Comparison of ENCODE assay signal across 26 cellular contexts in genomic region chr5:82330506-82330905, GRCh38. TPM values are rescaled to one million over a fixed set of nuclear protein-coding genes. Genes with fewer than 3 reads are reported as not detected.
DNase-seq lines count a peak whose midpoint lies in the region; ATAC-seq and TF ChIP-seq lines count a peak whose summit lies in the region.
"Had no signal": no experiment of that assay in that cellular context is flagged by ENCODE, and none has a peak within 500 bp of the region (broad histone marks: within the 10 kb centered on the region; RNA-seq: fewer than 3 reads in every experiment).

No MANE protein-coding gene starts in this region.

- in situ Hi-C loops in transverse colon (cut with MboI; ENCODE audit: low pct_ligation_motif_present in 1 of 4, low pct_unique_long_range_greater_than_20kb in 1 of 4, low sequenced_read_pairs in 3 of 4) = no loop called here

- DNase-seq in NCI-H446 treated with DMSO at 0.1 percent for 48 hours (lab: John Stamatoyannopoulos, UW) (peak; percentile 45), fibroblast of peridontal ligament (ENCODE audit: extremely low read depth) (peak; percentile 81), aorta (no peak), HK-2 (ENCODE audit: unreplicated experiment) (no peak), transverse colon (no peak)
- DNase-seq: C1 segment of cervical spinal cord; CD4-positive, alpha-beta memory T cell; COR-L47; DMS53; GDM1; GOT3; HCEC 1CT; MV-4-11; NCI-H1105; NCI-H1436 treated with DMSO at 0.1 percent for 48 hours; NCI-H187 treated with DMSO at 0.1 percent for 48 hours; NCI-H2171 treated with DMSO at 0.1 percent for 48 hours; NCI-H345; NCI-H524; PC-9 had no signal

- intact Hi-C loops in aorta (cut with DNase I) = no loop called here
- intact Hi-C loops in transverse colon (cut with DNase I; ENCODE audit: low total_unique reads) = no loop called here

- H3K4me3 ChIP-seq in aorta (ENCODE audit: low read length in 2 of 2) (no peak overlapping the region), transverse colon (no peak overlapping the region)
- H3K4me3 ChIP-seq: A549, GM12878, PC-9, SJSA1 had no signal

- no peaks in the 10 kb centered on the region for H3K36me3 ChIP-seq in aorta (ENCODE audit: control insufficient read depth in 1 of 2, insufficient read depth in 2 of 2, low read length in 1 of 2)
- no peaks in the 10 kb centered on the region for H3K36me3 ChIP-seq in transverse colon
- H3K36me3 ChIP-seq: SJSA1 had no signal

- TF ChIP-seq CTCF in brain (conservative IDR thresholded peaks at IDR 0.05) (no peak), transverse colon (IDR thresholded peaks at IDR 0.05) (no peak)

- 6% methylated on average over 1 of the region's 1 CpG for WGBS in aorta, 2 donors
- 78 to 79% methylated on average over 1 of the region's 1 CpG for WGBS in transverse colon (ENCODE audit: low coverage in 1 of 2), 2 donors

- peak overlapping the region; percentile 6 to 93 (median 41) for H3K27ac Mint-ChIP-seq in brain
- H3K27ac Mint-ChIP-seq: CD4-positive, alpha-beta memory T cell had no signal

- TF ChIP-seq POLR2A in transverse colon (IDR thresholded peaks at IDR 0.05) = no peak

- H3K27me3 Mint-ChIP-seq in brain = no peaks in the 10 kb centered on the region

- H3K4me1 ChIP-seq in aorta (ENCODE audit: control insufficient read depth in 1 of 2, insufficient read depth in 2 of 2, low read length in 2 of 2) = peaks cover 7 to 9% of the 10 kb centered on the region in 2 donors
- peaks cover 0 to 3% (median 0%) of the 10 kb centered on the region in 4 donors for H3K4me1 ChIP-seq in transverse colon
- H3K4me1 ChIP-seq: A549 had no signal

- peak overlapping the region in 1 of 5 experiments; percentile 15 for H3K4me3 Mint-ChIP-seq in brain
- H3K4me3 Mint-ChIP-seq: CD4-positive, alpha-beta memory T cell had no signal

- H3K9me3 Mint-ChIP-seq in brain = peaks cover 0 to 12% (median 3%) of the 10 kb centered on the region in 5 experiments

- H3K27ac ChIP-seq in aorta (ENCODE audit: low read depth in 1 of 2, low read length in 2 of 2) (peak overlapping the region; percentile 8 to 67), transverse colon (no peak overlapping the region)
- H3K27ac ChIP-seq: A549, PC-9, SJSA1 had no signal

- no peak for TF ChIP-seq EP300 in transverse colon (IDR thresholded peaks at IDR 0.05; ENCODE audit: low read depth)

- no peaks in the 10 kb centered on the region for H3K9me3 ChIP-seq in aorta (ENCODE audit: control insufficient read depth, low read length)
- no peaks in the 10 kb centered on the region for H3K9me3 ChIP-seq in transverse colon
- H3K9me3 ChIP-seq: A549, SJSA1 had no signal

- H3K4me1 Mint-ChIP-seq in brain = peaks cover 27% of the 10 kb centered on the region
- H3K4me1 Mint-ChIP-seq: CD4-positive, alpha-beta memory T cell had no signal

- peaks cover 10% of the 10 kb centered on the region for H3K36me3 Mint-ChIP-seq in brain

- ATAC-seq in aorta (ENCODE audit: low FRiP score) (no peak), HG03045 (IDR thresholded peaks at IDR 0.05; ENCODE audit: unreplicated experiment) (no peak)
- ATAC-seq: A549, GM12878, Right ventricle myocardium inferior had no signal

- H3K27me3 ChIP-seq in aorta (ENCODE audit: control insufficient read depth in 1 of 2, insufficient read depth in 2 of 2, low read length in 1 of 2) (no peaks in the 10 kb centered on the region), transverse colon (no peaks in the 10 kb centered on the region)
- H3K27me3 ChIP-seq: SJSA1 had no signal

RNA-seq across cellular contexts. Expression of gene RPS23, which starts 52.4 kb away (rescaled TPM):
- polyA plus RNA-seq in brain (ENCODE audit: insufficient read depth, low read depth, low replicate concordance) (2,515 TPM), aorta (1,000 to 10,000 TPM; 4,681 to 7,405 TPM)
- total RNA-seq in aorta (1,000 to 10,000 TPM; 1,494 to 1,499 TPM), transverse colon (1,000 to 10,000 TPM in 2 of 4 donors, 100 to 1,000 TPM in 2; 482 to 1,766 (median 1,102) TPM)

Comparison
In these comparisons a context has a peak if more than half of its experiments do, and no peak if none do; other contexts are left out.
1. DNase-seq: peak in NCI-H446 treated with DMSO at 0.1 percent for 48 hours (single experiment) and fibroblast of peridontal ligament (single experiment); none in aorta (0 of 2), HK-2 (single experiment) and transverse colon (single experiment).
2. H3K27ac ChIP-seq: peak in aorta (2 of 2); none in transverse colon (0 of 4).